ENCODE assay signal across 29 cellular contexts in the genomic region with DNA sequence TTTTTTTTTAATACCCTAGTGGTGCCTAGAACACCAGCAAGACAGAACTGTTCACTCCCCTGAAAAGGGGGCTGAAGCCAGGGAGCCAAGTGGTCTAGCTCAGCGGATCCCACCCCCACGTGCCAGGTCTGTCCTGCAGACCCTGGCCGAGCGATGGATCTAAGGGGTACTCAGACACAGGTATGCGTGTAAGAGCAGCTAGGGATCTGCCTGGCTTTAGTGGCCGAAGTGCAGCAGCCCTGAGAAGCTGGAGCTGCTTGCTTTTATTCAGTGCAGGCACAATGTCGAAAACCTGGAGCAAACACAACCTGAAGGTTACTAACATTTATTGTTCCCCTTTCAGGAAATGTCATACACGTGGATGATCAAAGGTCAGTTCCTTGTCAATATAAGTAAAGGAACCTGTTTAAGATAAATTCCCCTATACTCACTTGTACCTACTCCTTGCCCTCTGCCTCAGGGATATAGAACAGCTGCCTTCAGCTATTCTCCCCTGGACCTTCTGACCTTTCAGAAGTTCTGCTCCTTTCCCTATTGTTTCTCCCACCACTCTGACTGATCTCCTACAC. TPM values are rescaled to one million over a fixed set of nuclear protein-coding genes. Genes with fewer than 3 reads are reported as not detected.
DNase-seq lines count a peak whose midpoint lies in the region; ATAC-seq, FAIRE-seq and TF ChIP-seq lines count a peak whose summit lies in the region.
"Had no signal": no experiment of that assay in that cellular context is flagged by ENCODE, and none has a peak within 500 bp of the region (broad histone marks: within the 10 kb centered on the region; RNA-seq: fewer than 3 reads in every experiment).

No MANE protein-coding gene starts in this region.

- CTCF ChIA-PET in HepG2 (lab: Yijun Ruan, JAX; ENCODE audit: low intra/inter-chr PET ratio, low total read pairs), result no interaction called here

- TF ChIP-seq CTCF in HepG2 (CRISPR knock-in tag; IDR thresholded peaks at IDR 0.05), result no peak
- TF ChIP-seq CTCF in right lobe of liver (IDR thresholded peaks at IDR 0.05), result no peak
- no peak for TF ChIP-seq CTCF in colonic mucosa (IDR thresholded peaks at IDR 0.05)
- TF ChIP-seq CTCF in psoas muscle (IDR thresholded peaks at IDR 0.05), result no peak

- no TSS peak for BruUV-seq in HepG2 (replicated peaks; lab: Mats Ljungman, UMichigan)

- H3K4me3 ChIP-seq in HepG2 (replicated peaks in 1 of 3; ENCODE audit: insufficient read depth in 1 of 3, low read depth in 2 of 3, low read length in 3 of 3) (no peak overlapping the region), right lobe of liver (no peak overlapping the region), colonic mucosa (no peak overlapping the region), mesenchymal stem cell (ENCODE audit: insufficient read depth in 1 of 2, low read depth in 1 of 2, low read length in 2 of 2) (no peak overlapping the region), small intestine (ENCODE audit: low read depth in 1 of 2, low read length in 2 of 2) (no peak overlapping the region), psoas muscle (no peak overlapping the region), H7 (ENCODE audit: insufficient read depth, low read depth, low read length) (no peak overlapping the region)
- H3K4me3 ChIP-seq: BLaER1, GM12878 had no signal

- no peak overlapping the region for H2BK5ac ChIP-seq in mesenchymal stem cell (ENCODE audit: low read depth, low read length, poor library complexity, severe bottlenecking)

- no peak for DNase-seq in HepG2 (ENCODE audit: low spot score)
- no peak for DNase-seq in right lobe of liver
- DNase-seq in colonic mucosa, result no peak
- DNase-seq in mesenchymal stem cell, result no peak
- peak; percentile 80 for DNase-seq in small intestine
- no peak for DNase-seq in psoas muscle
- no peak for DNase-seq in H7
- DNase-seq: 8988T; ACHN; BE2C; C1 segment of cervical spinal cord; CD4-positive, alpha-beta memory T cell; CD4-positive, CD25-positive, alpha-beta regulatory T cell; CD8-positive, alpha-beta memory T cell; COR-L47; DMS 273 treated with DMSO at 0.1 percent for 48 hours; DMS153; DMS53; DMS79; DND-41; EL; GDM1 had no signal

- H3K36me3 ChIP-seq in HepG2 (replicated peaks in 1 of 2; ENCODE audit: control insufficient read depth in 1 of 2, insufficient read depth in 2 of 2, low read length in 2 of 2) (no peaks in the 10 kb centered on the region), right lobe of liver (no peaks in the 10 kb centered on the region), colonic mucosa (no peaks in the 10 kb centered on the region), mesenchymal stem cell (ENCODE audit: control insufficient read depth in 1 of 2, insufficient read depth in 2 of 2, low read depth in 1 of 2, low read length in 2 of 2) (no peaks in the 10 kb centered on the region), small intestine (ENCODE audit: control insufficient read depth in 2 of 2, insufficient read depth in 2 of 2, low read length in 2 of 2) (no peaks in the 10 kb centered on the region), psoas muscle (ENCODE audit: insufficient read depth in 1 of 2, low read depth in 1 of 2) (no peaks in the 10 kb centered on the region), H7 (replicated peaks; ENCODE audit: control insufficient read depth, insufficient read depth, low read length) (no peaks in the 10 kb centered on the region)
- H3K36me3 ChIP-seq: BE2C, BLaER1 had no signal

- H2AFZ ChIP-seq in HepG2 (ENCODE audit: low read length), result no peak overlapping the region
- H2AFZ ChIP-seq in mesenchymal stem cell (ENCODE audit: low read depth, low read length), result peak overlapping the region; percentile 42

- H3K4me1 ChIP-seq in HepG2 (ENCODE audit: insufficient read depth, low read length) (peaks cover 10% of the 10 kb centered on the region), right lobe of liver (peaks cover 0 to 6% (median 2%) of the 10 kb centered on the region in 4 donors), colonic mucosa (no peaks in the 10 kb centered on the region), mesenchymal stem cell (ENCODE audit: control insufficient read depth, insufficient read depth, low read depth, low read length) (peaks cover 6% of the 10 kb centered on the region), small intestine (ENCODE audit: control insufficient read depth in 2 of 2, insufficient read depth in 1 of 2, low read depth in 1 of 2, low read length in 1 of 2) (no peaks in the 10 kb centered on the region), psoas muscle (no peaks in the 10 kb centered on the region)
- H3K4me1 ChIP-seq: BE2C had no signal

- no peak overlapping the region for H3K9ac ChIP-seq in HepG2 (ENCODE audit: insufficient read depth, low read depth, low read length)
- no peak overlapping the region for H3K9ac ChIP-seq in colonic mucosa (ENCODE audit: low read depth in 2 of 2, low read length in 2 of 2)
- no peak overlapping the region for H3K9ac ChIP-seq in mesenchymal stem cell (ENCODE audit: low read length)
- H3K9ac ChIP-seq: BLaER1 had no signal

- no peaks in the 10 kb centered on the region for H3K79me1 ChIP-seq in mesenchymal stem cell (replicated peaks; ENCODE audit: low read length, poor library complexity, severe bottlenecking)

- H3K79me2 ChIP-seq in HepG2 (ENCODE audit: insufficient read depth, low read length), result no peaks in the 10 kb centered on the region

- FAIRE-seq in HepG2 (lab: Jason Lieb, UNC) (no peak), small intestine (lab: Jason Lieb, UNC) (no peak)
- FAIRE-seq: A204.1, GM12878, GM12892, GM18507 had no signal

- H3K14ac ChIP-seq in mesenchymal stem cell (ENCODE audit: low read length in 2 of 2), result no peak overlapping the region

- ATAC-seq in HepG2, result no peak
- ATAC-seq in right lobe of liver, result no peak
- no peak for ATAC-seq in GM21786 (IDR thresholded peaks at IDR 0.05; ENCODE audit: unreplicated experiment)
- no peak for ATAC-seq in psoas muscle
- ATAC-seq: GM12878 had no signal

- TF ChIP-seq POLR2A in HepG2 (IDR thresholded peaks at IDR 0.05; ENCODE audit: insufficient read depth in 1 of 2, low read depth in 2 of 2, low read length in 2 of 2) (no peak), right lobe of liver (IDR thresholded peaks at IDR 0.05) (no peak)

- H3K27ac ChIP-seq in HepG2 (ENCODE audit: extremely low read length, insufficient read depth, low read length) (no peak overlapping the region), right lobe of liver (no peak overlapping the region), colonic mucosa (peak overlapping the region; percentile 43), mesenchymal stem cell (ENCODE audit: low read length, poor library complexity, severe bottlenecking) (no peak overlapping the region), small intestine (ENCODE audit: low read depth in 1 of 2, low read length in 1 of 2) (no peak overlapping the region), psoas muscle (no peak overlapping the region)
- H3K27ac ChIP-seq: BLaER1 had no signal

- H4K20me1 ChIP-seq in HepG2 (ENCODE audit: insufficient read depth, low read length), result no peaks in the 10 kb centered on the region
- H4K20me1 ChIP-seq: BLaER1 had no signal

- POLR2A ChIA-PET in HepG2 (lab: Yijun Ruan, JAX), result no interaction called here

- H2BK120ac ChIP-seq in mesenchymal stem cell (ENCODE audit: low read depth, low read length), result no peak overlapping the region

- H4K91ac ChIP-seq in mesenchymal stem cell (ENCODE audit: low read length), result no peak overlapping the region

- no peaks in the 10 kb centered on the region for H3K9me3 ChIP-seq in HepG2 (ENCODE audit: low read length)
- no peaks in the 10 kb centered on the region for H3K9me3 ChIP-seq in right lobe of liver
- no peaks in the 10 kb centered on the region for H3K9me3 ChIP-seq in colonic mucosa
- peaks cover 3% of the 10 kb centered on the region for H3K9me3 ChIP-seq in mesenchymal stem cell (ENCODE audit: control insufficient read depth, low read length)
- H3K9me3 ChIP-seq in small intestine (ENCODE audit: control insufficient read depth, low read depth), result no peaks in the 10 kb centered on the region
- H3K9me3 ChIP-seq in psoas muscle, result no peaks in the 10 kb centered on the region
- H3K9me3 ChIP-seq: BE2C had no signal

- no peak overlapping the region for H2AK5ac ChIP-seq in mesenchymal stem cell (ENCODE audit: low read length, severe bottlenecking)

- in situ Hi-C loops in HepG2 (cut with HindIII; ENCODE audit: extremely low pct_ligation_motif_present, low pct_unique_long_range_greater_than_20kb), result no loop called here

- H2BK15ac ChIP-seq in mesenchymal stem cell (ENCODE audit: low read depth, poor library complexity, severe bottlenecking), result no peak overlapping the region

- no peak overlapping the region for H3K23ac ChIP-seq in mesenchymal stem cell (ENCODE audit: low read length in 2 of 2)

- H3K4me2 ChIP-seq in HepG2 (ENCODE audit: low read depth, low read length) (no peak overlapping the region), mesenchymal stem cell (ENCODE audit: low read length, poor library complexity, severe bottlenecking) (no peak overlapping the region)
- H3K4me2 ChIP-seq: BLaER1 had no signal

- WGBS in HepG2 (ENCODE audit: low lambda C conversion rate), result 25% methylated on average over 7 of the region's 8 CpGs
- WGBS in right lobe of liver (ENCODE audit: insufficient coverage, low coverage, low lambda C conversion rate, missing lambda C conversion rate), result 53% methylated on average over 6 of the region's 8 CpGs
- WGBS in mesenchymal stem cell, result 86% methylated on average over 8 of the region's 8 CpGs
- 79 to 86% (median 83%) methylated on average over 8 of the region's 8 CpGs for WGBS in small intestine, 3 donors
- WGBS in psoas muscle, 3 donors, result 92 to 93% (median 92%) methylated on average over 8 of the region's 8 CpGs

- TF ChIP-seq RAD21 in HepG2 (CRISPR knock-in tag; IDR thresholded peaks at IDR 0.05), result no peak

- intact Hi-C loops in HepG2 (cut with micrococcal nuclease; ENCODE audit: unreplicated experiment) (no loop called here), right lobe of liver (cut with DNase I) (no loop called here), colonic mucosa (cut with DNase I) (no loop called here), psoas muscle (cut with DNase I) (no loop called here)

- TF ChIP-seq EP300 in HepG2 (IDR thresholded peaks at IDR 0.05; ENCODE audit: low read depth in 2 of 2, low read length in 2 of 2), result no peak
- no peak for TF ChIP-seq EP300 in HepG2 (CRISPR knock-in tag; IDR thresholded peaks at IDR 0.05; ENCODE audit: borderline replicate concordance)

- no peak overlapping the region for H3K4ac ChIP-seq in mesenchymal stem cell (ENCODE audit: low read depth in 1 of 2, low read length in 2 of 2)

- no peak overlapping the region for H2BK12ac ChIP-seq in mesenchymal stem cell (ENCODE audit: low read length in 2 of 2)

- no peaks in the 10 kb centered on the region for H3K27me3 ChIP-seq in HepG2 (ENCODE audit: control insufficient read depth in 1 of 2, insufficient read depth in 2 of 2, low read length in 2 of 2)
- H3K27me3 ChIP-seq in right lobe of liver, result no peaks in the 10 kb centered on the region
- no peaks in the 10 kb centered on the region for H3K27me3 ChIP-seq in colonic mucosa
- no peaks in the 10 kb centered on the region for H3K27me3 ChIP-seq in mesenchymal stem cell (ENCODE audit: control insufficient read depth in 1 of 2, insufficient read depth in 1 of 2, low read length in 2 of 2)
- no peaks in the 10 kb centered on the region for H3K27me3 ChIP-seq in small intestine (ENCODE audit: control insufficient read depth in 2 of 2, insufficient read depth in 2 of 2, low read length in 2 of 2)
- no peaks in the 10 kb centered on the region for H3K27me3 ChIP-seq in psoas muscle (ENCODE audit: insufficient read depth in 3 of 3, low read length in 2 of 3)
- H3K27me3 ChIP-seq in H7 (ENCODE audit: control insufficient read depth, insufficient read depth, low read length), result no peaks in the 10 kb centered on the region
- H3K27me3 ChIP-seq: BE2C, BLaER1 had no signal

- no peak overlapping the region for H4K8ac ChIP-seq in mesenchymal stem cell (ENCODE audit: low read length)

- H3K18ac ChIP-seq in mesenchymal stem cell (ENCODE audit: low read depth in 1 of 2, low read length in 2 of 2), result no peak overlapping the region

RNA-seq across cellular contexts. Expression of a gene that starts 3.3 kb away (rescaled TPM):
- total RNA-seq in HepG2 (2016; rRNA removed; fragmentation: Illumina TruSeq; extraction: Trizol) (1.5 and 3.0 TPM in 2 replicates), right lobe of liver (1 to 10 TPM; 1.4 to 3.5 (median 2.8) TPM), colonic mucosa (10 to 100 TPM; 12.9 to 21.5 TPM), psoas muscle (1 to 10 TPM in 3 of 4 donors, under 1 TPM in 1; 0.84 to 2.3 (median 1.7) TPM)
- total RNA-seq in HepG2 (2016; cell fraction: cytosol; rRNA removed; fragmentation: Illumina TruSeq; extraction: Trizol; ENCODE audit: low read depth), result under 0.01 and 0.09 TPM in 2 replicates
- 1.5 and 2.9 TPM in 2 replicates for total RNA-seq in HepG2 (2016; cell fraction: insoluble cytoplasmic fraction; rRNA removed; fragmentation: Illumina TruSeq; extraction: Trizol)
- total RNA-seq in HepG2 (2016; cell fraction: membrane; rRNA removed; fragmentation: Illumina TruSeq; extraction: Trizol), result 0.41 and 0.62 TPM in 2 replicates
- 1.9 and 2.1 TPM in 2 replicates for total RNA-seq in HepG2 (2016; cell fraction: nucleus; rRNA removed; fragmentation: Illumina TruSeq; extraction: Trizol)
- polyA plus RNA-seq in HepG2 (2011; rRNA removed) (0.08 and 0.13 TPM in 2 replicates), small intestine (1 to 10 TPM; 3.2 to 5.1 (median 4.4) TPM), psoas muscle (under 1 TPM; 0.53 to 0.93 (median 0.59) TPM)
- 0.01 and 0.06 TPM in 2 replicates for polyA plus RNA-seq in HepG2 (2011; cell fraction: cytosol; rRNA removed)
- 0.14 TPM in 2 replicates for polyA plus RNA-seq in HepG2 (2011; cell fraction: nucleus; rRNA removed)
- polyA plus RNA-seq in HepG2 (2012), result 0.30 and 0.37 TPM in 2 replicates
- 0.02 and 0.05 TPM in 2 replicates for polyA plus RNA-seq in HepG2 (2016; cell fraction: cytosol; fragmentation: Illumina TruSeq; extraction: Trizol; ENCODE audit: low read depth)
- polyA plus RNA-seq in HepG2 (2016; cell fraction: insoluble cytoplasmic fraction; fragmentation: Illumina TruSeq; extraction: Trizol; ENCODE audit: low read depth), result 0.88 and 1.1 TPM in 2 replicates
- 0.03 and 0.10 TPM in 2 replicates for polyA plus RNA-seq in HepG2 (2016; cell fraction: membrane; fragmentation: Illumina TruSeq; extraction: Trizol; ENCODE audit: low read depth)
- polyA plus RNA-seq in HepG2 (2016; cell fraction: nucleus; fragmentation: Illumina TruSeq; extraction: Trizol; ENCODE audit: insufficient read depth, low read depth), result 0.89 and 1.2 TPM in 2 replicates
- 0.04 and 3.3 TPM in 2 replicates for polyA minus RNA-seq in HepG2 (2011; rRNA and poly(A)+ RNA removed; ENCODE audit: low replicate concordance)
- polyA minus RNA-seq in HepG2 (2011; cell fraction: cytosol; rRNA and poly(A)+ RNA removed), result 0.18 and 0.20 TPM in 2 replicates
- polyA minus RNA-seq in HepG2 (2011; cell fraction: nucleus; rRNA and poly(A)+ RNA removed), result 1.4 and 3.0 TPM in 2 replicates
- 4.6 TPM for polyA plus RNA-seq in mesenchymal stem cell (2013, experiment 1 of 2)
- polyA plus RNA-seq in mesenchymal stem cell (2013, experiment 2 of 2), result 4.6 TPM
- 0.04 and 0.10 TPM in 2 replicates for total RNA-seq in H7 (2014; rRNA removed; shearing (Covaris generic))
- total RNA-seq: G401 had no signal

RNA-seq across cellular contexts. Expression of a gene that starts 27.1 kb away (rescaled TPM):
- total RNA-seq in HepG2 (2016; rRNA removed; fragmentation: Illumina TruSeq; extraction: Trizol) (not detected in 2 replicates), right lobe of liver (1 to 10 TPM in 5 of 6 experiments, under 1 TPM in 1; 0.64 to 5.1 (median 3.1) TPM), colonic mucosa (10 to 100 TPM in 1 of 2 donors, 1 to 10 TPM in 1; 7.2 to 10.7 TPM), psoas muscle (1 to 10 TPM; 1.9 to 3.6 (median 2.9) TPM)
- total RNA-seq in HepG2 (2016; cell fraction: cytosol; rRNA removed; fragmentation: Illumina TruSeq; extraction: Trizol; ENCODE audit: low read depth), result not detected in 2 replicates
- total RNA-seq in HepG2 (2016; cell fraction: insoluble cytoplasmic fraction; rRNA removed; fragmentation: Illumina TruSeq; extraction: Trizol), result not detected in 2 replicates
- total RNA-seq in HepG2 (2016; cell fraction: membrane; rRNA removed; fragmentation: Illumina TruSeq; extraction: Trizol), result not detected in 2 replicates
- not detected in 2 replicates for total RNA-seq in HepG2 (2016; cell fraction: nucleus; rRNA removed; fragmentation: Illumina TruSeq; extraction: Trizol)
- polyA plus RNA-seq in HepG2 (2011; rRNA removed) (not detected in 2 replicates), small intestine (1 to 10 TPM; 4.1 to 5.8 (median 5.4) TPM), psoas muscle (1 to 10 TPM in 2 of 3 donors, under 1 TPM in 1; 0.76 to 1.9 (median 1.5) TPM)
- polyA plus RNA-seq in HepG2 (2011; cell fraction: cytosol; rRNA removed), result not detected in 2 replicates
- 0.10 TPM in 1 of 2 replicates, not detected in the other for polyA plus RNA-seq in HepG2 (2011; cell fraction: nucleus; rRNA removed)
- not detected in 2 replicates for polyA plus RNA-seq in HepG2 (2012)
- polyA plus RNA-seq in HepG2 (2016; cell fraction: cytosol; fragmentation: Illumina TruSeq; extraction: Trizol; ENCODE audit: low read depth), result not detected in 2 replicates
- not detected in 2 replicates for polyA plus RNA-seq in HepG2 (2016; cell fraction: insoluble cytoplasmic fraction; fragmentation: Illumina TruSeq; extraction: Trizol; ENCODE audit: low read depth)
- polyA plus RNA-seq in HepG2 (2016; cell fraction: membrane; fragmentation: Illumina TruSeq; extraction: Trizol; ENCODE audit: low read depth), result not detected in 2 replicates
- not detected in 2 replicates for polyA plus RNA-seq in HepG2 (2016; cell fraction: nucleus; fragmentation: Illumina TruSeq; extraction: Trizol; ENCODE audit: insufficient read depth, low read depth)
- polyA minus RNA-seq in HepG2 (2011; rRNA and poly(A)+ RNA removed; ENCODE audit: low replicate concordance), result 0.68 TPM in 1 of 2 replicates, not detected in the other
- polyA minus RNA-seq in HepG2 (2011; cell fraction: cytosol; rRNA and poly(A)+ RNA removed), result not detected in 2 replicates
- polyA minus RNA-seq in HepG2 (2011; cell fraction: nucleus; rRNA and poly(A)+ RNA removed), result not detected in 2 replicates
- 7.0 TPM for polyA plus RNA-seq in mesenchymal stem cell (2013, experiment 1 of 2)
- 6.9 TPM for polyA plus RNA-seq in mesenchymal stem cell (2013, experiment 2 of 2)
- not detected in 2 replicates for total RNA-seq in H7 (2014; rRNA removed; shearing (Covaris generic))
- total RNA-seq: G401 had no signal
